In the genomic region with DNA sequence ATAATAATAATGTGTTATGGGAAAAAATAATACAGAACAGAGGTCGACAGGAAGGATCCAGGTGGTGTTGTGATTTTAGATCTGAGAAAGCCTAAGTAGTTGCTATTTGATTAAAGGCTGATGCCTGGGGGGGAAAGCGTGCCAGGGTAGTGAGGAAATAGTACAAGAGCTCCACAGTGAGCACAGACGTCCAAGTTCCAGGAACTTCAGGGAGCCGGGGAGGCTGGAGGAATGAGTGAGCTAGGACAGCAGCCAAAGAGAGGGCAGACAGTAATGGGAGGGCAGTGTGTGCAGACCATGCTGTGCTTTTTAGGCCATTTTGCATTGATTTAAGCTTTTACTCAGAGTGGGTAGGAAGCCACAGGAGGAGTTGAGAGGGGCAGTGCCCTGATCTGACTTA, we compare ENCODE assay signal across 17 cellular contexts.
DNase-seq lines count a peak whose midpoint lies in the region; ATAC-seq, FAIRE-seq and TF ChIP-seq lines count a peak whose summit lies in the region.
"Had no signal": no experiment of that assay in that cellular context is flagged by ENCODE, and none has a peak within 500 bp of the region (broad histone marks: within the 10 kb centered on the region; RNA-seq: fewer than 3 reads in every experiment).

No MANE protein-coding gene starts in this region.

- no peak overlapping the region for H3K23ac ChIP-seq in mesenchymal stem cell (ENCODE audit: low read length in 2 of 2)

- H3K4me3 Mint-ChIP-seq in glutamatergic neuron (ENCODE audit: unreplicated experiment), result no peak overlapping the region
- H3K4me3 Mint-ChIP-seq: CD4-positive, alpha-beta memory T cell; neural crest cell had no signal

- no peak overlapping the region for H4K91ac ChIP-seq in mesenchymal stem cell (ENCODE audit: low read length)

- no peak overlapping the region for H3K9ac ChIP-seq in mesenchymal stem cell (ENCODE audit: low read length)
- H3K9ac ChIP-seq: KMS-11 had no signal

- no peak overlapping the region for H2AK5ac ChIP-seq in mesenchymal stem cell (ENCODE audit: low read length, severe bottlenecking)

- DNase-seq in MG63 (peak; percentile 81), bronchial epithelial cell (ENCODE audit: low read depth) (peak; percentile 6), iris pigment epithelial cell (ENCODE audit: low read depth) (peak; percentile 35), smooth muscle cell of the brain vasculature (ENCODE audit: low read depth, low spot score) (peak; percentile 29), mesenchymal stem cell (no peak), glutamatergic neuron (no peak), D721Med (ENCODE audit: insufficient read length, low spot score) (no peak)
- DNase-seq: activated CD4-positive, alpha-beta T cell treated with anti-CD3 and anti-CD28 coated beads, Interleukin-2, amount 50 U/mL, for 1 hour; activated naive CD4-positive, alpha-beta T cell treated with Interleukin-2 at 50 U/mL for 16 hours; CD4-positive, alpha-beta memory T cell; effector CD4-positive, alpha-beta T cell; HCEC 1CT; NCI-H510A; stimulated activated CD4-positive, alpha-beta T cell treated with anti-CD3 and anti-CD28 coated beads, Interleukin-4, amount 100 ng/mL, for 1 hour had no signal

- H3K27ac Mint-ChIP-seq in glutamatergic neuron (ENCODE audit: unreplicated experiment), result no peak overlapping the region
- H3K27ac Mint-ChIP-seq: CD4-positive, alpha-beta memory T cell had no signal

- H3K9me3 ChIP-seq in MG63 (no peaks in the 10 kb centered on the region), mesenchymal stem cell (ENCODE audit: control insufficient read depth, low read length) (no peaks in the 10 kb centered on the region)

- H3K9me3 Mint-ChIP-seq in glutamatergic neuron (ENCODE audit: unreplicated experiment), result no peaks in the 10 kb centered on the region
- H3K9me3 Mint-ChIP-seq: CD4-positive, alpha-beta memory T cell; neural crest cell had no signal

- no peak overlapping the region for H4K8ac ChIP-seq in mesenchymal stem cell (ENCODE audit: low read length)

- no peak overlapping the region for H2AFZ ChIP-seq in mesenchymal stem cell (ENCODE audit: low read depth, low read length)

- no peak overlapping the region for H3K4ac ChIP-seq in mesenchymal stem cell (ENCODE audit: low read depth in 1 of 2, low read length in 2 of 2)

- 66% methylated on average over 4 of the region's 4 CpGs for WGBS in mesenchymal stem cell

- peaks cover 2% of the 10 kb centered on the region for H3K27me3 Mint-ChIP-seq in glutamatergic neuron (ENCODE audit: unreplicated experiment)

- ATAC-seq in HG03108 (IDR thresholded peaks at IDR 0.05; ENCODE audit: unreplicated experiment), result no peak

- no peak overlapping the region for H2BK15ac ChIP-seq in mesenchymal stem cell (ENCODE audit: low read depth, poor library complexity, severe bottlenecking)

- no peaks in the 10 kb centered on the region for H3K79me1 ChIP-seq in mesenchymal stem cell (replicated peaks; ENCODE audit: low read length, poor library complexity, severe bottlenecking)

- H3K4me3 ChIP-seq in MG63 (no peak overlapping the region), bronchial epithelial cell (ENCODE audit: low read depth, low read length) (no peak overlapping the region), mesenchymal stem cell (ENCODE audit: insufficient read depth in 1 of 2, low read depth in 1 of 2, low read length in 2 of 2) (no peak overlapping the region)

- FAIRE-seq in bronchial epithelial cell (lab: Jason Lieb, UNC) (no peak), D721Med (lab: Jason Lieb, UNC) (no peak)

- H2BK12ac ChIP-seq in mesenchymal stem cell (ENCODE audit: low read length in 2 of 2), result no peak overlapping the region

- H2BK5ac ChIP-seq in mesenchymal stem cell (ENCODE audit: low read depth, low read length, poor library complexity, severe bottlenecking), result no peak overlapping the region

- H3K36me3 Mint-ChIP-seq in glutamatergic neuron (ENCODE audit: unreplicated experiment), result no peaks in the 10 kb centered on the region
- H3K36me3 Mint-ChIP-seq: CD4-positive, alpha-beta memory T cell had no signal

- no peak overlapping the region for H3K27ac ChIP-seq in mesenchymal stem cell (ENCODE audit: low read length, poor library complexity, severe bottlenecking)
- H3K27ac ChIP-seq: KMS-11 had no signal

- TF ChIP-seq CTCF in bronchial epithelial cell (IDR thresholded peaks at IDR 0.05; ENCODE audit: insufficient read depth, low read length, severe bottlenecking) (no peak), glutamatergic neuron (IDR thresholded peaks at IDR 0.05; ENCODE audit: partially characterized antibody, unreplicated experiment) (no peak), D721Med (IDR thresholded peaks at IDR 0.05; ENCODE audit: insufficient read depth, missing control alignments) (no peak)

- H3K18ac ChIP-seq in mesenchymal stem cell (ENCODE audit: low read depth in 1 of 2, low read length in 2 of 2), result no peak overlapping the region

- no peak overlapping the region for H3K4me2 ChIP-seq in mesenchymal stem cell (ENCODE audit: low read length, poor library complexity, severe bottlenecking)
- H3K4me2 ChIP-seq: KMS-11 had no signal

- peaks cover 30% of the 10 kb centered on the region for H3K4me1 Mint-ChIP-seq in glutamatergic neuron (ENCODE audit: low read depth, unreplicated experiment)
- H3K4me1 Mint-ChIP-seq: CD4-positive, alpha-beta memory T cell had no signal

- no peaks in the 10 kb centered on the region for H3K4me1 ChIP-seq in mesenchymal stem cell (ENCODE audit: control insufficient read depth, insufficient read depth, low read depth, low read length)

- H3K14ac ChIP-seq in mesenchymal stem cell (ENCODE audit: low read length in 2 of 2), result no peak overlapping the region

- H3K36me3 ChIP-seq in MG63 (no peaks in the 10 kb centered on the region), bronchial epithelial cell (ENCODE audit: control insufficient read depth, insufficient read depth, low read length) (no peaks in the 10 kb centered on the region), mesenchymal stem cell (ENCODE audit: control insufficient read depth in 1 of 2, insufficient read depth in 2 of 2, low read depth in 1 of 2, low read length in 2 of 2) (no peaks in the 10 kb centered on the region)

- H3K27me3 ChIP-seq in MG63 (peaks cover 6% of the 10 kb centered on the region), bronchial epithelial cell (ENCODE audit: control insufficient read depth, insufficient read depth, low read length) (peaks cover 3% of the 10 kb centered on the region), mesenchymal stem cell (ENCODE audit: control insufficient read depth in 1 of 2, insufficient read depth in 1 of 2, low read length in 2 of 2) (no peaks in the 10 kb centered on the region)

- no peak overlapping the region for H2BK120ac ChIP-seq in mesenchymal stem cell (ENCODE audit: low read depth, low read length)

Comparison
In these comparisons a context has a peak if more than half of its experiments do, and no peak if none do; other contexts are left out.
1. DNase-seq: peak in MG63 (single experiment), bronchial epithelial cell (single experiment), iris pigment epithelial cell (single experiment) and smooth muscle cell of the brain vasculature (single experiment); none in mesenchymal stem cell (single experiment), glutamatergic neuron (single experiment) and D721Med (single experiment).